Comparison of ENCODE assay signal across 8 cellular contexts in genomic region chr18:13558132-13558531, GRCh38.
DNase-seq lines count a peak whose midpoint lies in the region; ATAC-seq lines count a peak whose summit lies in the region.

No MANE protein-coding gene starts in this region.

- peaks cover 1% of the 10 kb centered on the region for H3K36me3 Mint-ChIP-seq in activated T-helper 1 cell treated with anti-CD3 and anti-CD28 coated beads, Interleukin-12 subunit alpha, Interleukin-12 subunit beta, Interleukin-2, Interleukin-4 antibody, amounts not matched to agents 30 ng/mL and 10 ng/mL and 1 ng/mL, durations not matched to agents 14 hours and 24 hours and 36 hours (ENCODE audit: low read depth)

- no peak overlapping the region for H3K4me3 Mint-ChIP-seq in activated T-helper 1 cell treated with anti-CD3 and anti-CD28 coated beads, Interleukin-12 subunit alpha, Interleukin-12 subunit beta, Interleukin-2, Interleukin-4 antibody, amounts not matched to agents 30 ng/mL and 10 ng/mL and 1 ng/mL, durations not matched to agents 14 hours and 24 hours and 36 hours

- DNase-seq in stimulated activated CD4-positive, alpha-beta T cell treated with anti-CD3 and anti-CD28 coated beads, Interleukin-1b, Interleukin-23, amount 100 ng/mL, for 4 hours (ENCODE audit: low read depth in 2 of 2), result peak; percentile 17 to 20
- DNase-seq in stimulated activated CD4-positive, alpha-beta T cell treated with anti-CD3 and anti-CD28 coated beads, Interleukin-12 subunit alpha, Interleukin-12 subunit beta, amount 100 ng/mL, for 4 hours, result no peak
- DNase-seq in NCI-H345 treated with DMSO at 0.1 percent for 48 hours (lab: John Stamatoyannopoulos, UW; ENCODE audit: unreplicated experiment) (peak; percentile 17), glomerular visceral epithelial cell (ENCODE audit: extremely low spot score) (peak; percentile 37), putamen (ENCODE audit: low spot score) (peak; percentile 84)
- no peak for DNase-seq in activated T-helper 1 cell treated with anti-CD3 and anti-CD28 coated beads, Interleukin-12 subunit alpha, Interleukin-12 subunit beta, Interleukin-2, Interleukin-4 antibody, amounts not matched to agents 30 ng/mL and 10 ng/mL and 1 ng/mL, durations not matched to agents 14 hours and 24 hours and 36 hours (ENCODE audit: low spot score)
- DNase-seq in activated CD4-positive, CD25-positive, alpha-beta regulatory T cell treated with anti-CD3 and anti-CD28 coated beads, Interleukin-2, amount 50 U/mL, for 72 hours, result no peak

- no peaks in the 10 kb centered on the region for H3K9me3 Mint-ChIP-seq in activated T-helper 1 cell treated with anti-CD3 and anti-CD28 coated beads, Interleukin-12 subunit alpha, Interleukin-12 subunit beta, Interleukin-2, Interleukin-4 antibody, amounts not matched to agents 30 ng/mL and 10 ng/mL and 1 ng/mL, durations not matched to agents 14 hours and 24 hours and 36 hours

- peak; percentile 65 for ATAC-seq in HG02885 (IDR thresholded peaks at IDR 0.05; ENCODE audit: poor library complexity, unreplicated experiment)

- peak overlapping the region; percentile 27 for H3K27ac Mint-ChIP-seq in activated T-helper 1 cell treated with anti-CD3 and anti-CD28 coated beads, Interleukin-12 subunit alpha, Interleukin-12 subunit beta, Interleukin-2, Interleukin-4 antibody, amounts not matched to agents 30 ng/mL and 10 ng/mL and 1 ng/mL, durations not matched to agents 14 hours and 24 hours and 36 hours

- H3K27me3 Mint-ChIP-seq in activated T-helper 1 cell treated with anti-CD3 and anti-CD28 coated beads, Interleukin-12 subunit alpha, Interleukin-12 subunit beta, Interleukin-2, Interleukin-4 antibody, amounts not matched to agents 30 ng/mL and 10 ng/mL and 1 ng/mL, durations not matched to agents 14 hours and 24 hours and 36 hours (ENCODE audit: insufficient read depth), result no peaks in the 10 kb centered on the region

- peaks cover 34% of the 10 kb centered on the region for H3K4me1 Mint-ChIP-seq in activated T-helper 1 cell treated with anti-CD3 and anti-CD28 coated beads, Interleukin-12 subunit alpha, Interleukin-12 subunit beta, Interleukin-2, Interleukin-4 antibody, amounts not matched to agents 30 ng/mL and 10 ng/mL and 1 ng/mL, durations not matched to agents 14 hours and 24 hours and 36 hours (ENCODE audit: low read depth)

- intact Hi-C loops in activated T-helper 1 cell treated with anti-CD3 and anti-CD28 coated beads, Interleukin-12 subunit alpha, Interleukin-12 subunit beta, Interleukin-2, Interleukin-4 antibody, amounts not matched to agents 30 ng/mL and 10 ng/mL and 1 ng/mL, durations not matched to agents 14 hours and 24 hours and 36 hours (cut with micrococcal nuclease), result loop anchor here (1.0 to 5.0 kb wide), 3 partner anchors 72 to 254 kb away; partner anchors contain the start of genes FAM210A and RNMT

Comparison
In these comparisons a context has a peak if more than half of its experiments do, and no peak if none do; other contexts are left out.
1. DNase-seq: peak in stimulated activated CD4-positive, alpha-beta T cell treated with anti-CD3 and anti-CD28 coated beads, Interleukin-1b, Interleukin-23, amount 100 ng/mL, for 4 hours (2 of 2), NCI-H345 treated with DMSO at 0.1 percent for 48 hours (single experiment), glomerular visceral epithelial cell (single experiment) and putamen (single experiment); none in stimulated activated CD4-positive, alpha-beta T cell treated with anti-CD3 and anti-CD28 coated beads, Interleukin-12 subunit alpha, Interleukin-12 subunit beta, amount 100 ng/mL, for 4 hours (single experiment), activated T-helper 1 cell treated with anti-CD3 and anti-CD28 coated beads, Interleukin-12 subunit alpha, Interleukin-12 subunit beta, Interleukin-2, Interleukin-4 antibody, amounts not matched to agents 30 ng/mL and 10 ng/mL and 1 ng/mL, durations not matched to agents 14 hours and 24 hours and 36 hours (single experiment) and activated CD4-positive, CD25-positive, alpha-beta regulatory T cell treated with anti-CD3 and anti-CD28 coated beads, Interleukin-2, amount 50 U/mL, for 72 hours (single experiment).